ENCODE assay signal across 11 cellular contexts in the genomic region with DNA sequence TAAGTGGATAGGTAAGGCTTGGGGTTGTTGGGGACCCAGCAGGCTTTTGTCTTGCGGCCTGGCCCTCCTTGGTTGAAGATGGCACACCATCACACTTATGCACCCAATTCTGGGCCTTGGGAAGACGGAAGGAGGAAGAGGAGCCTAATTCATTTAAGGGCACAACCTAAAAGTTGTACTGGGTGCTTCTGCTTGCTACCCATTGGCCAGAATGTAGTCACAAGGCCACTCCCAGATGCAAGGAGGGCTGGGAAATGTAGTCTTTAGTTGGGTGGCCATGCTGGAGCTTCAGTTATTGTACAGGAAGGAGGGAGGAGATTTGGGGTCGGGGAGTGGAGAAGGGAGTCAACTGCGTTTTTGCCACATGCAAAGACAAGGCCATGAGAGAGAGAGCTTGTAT.
DNase-seq lines count a peak whose midpoint lies in the region; ATAC-seq and TF ChIP-seq lines count a peak whose summit lies in the region.
"Had no signal": no experiment of that assay in that cellular context is flagged by ENCODE, and none has a peak within 500 bp of the region (broad histone marks: within the 10 kb centered on the region; RNA-seq: fewer than 3 reads in every experiment).

No MANE protein-coding gene starts in this region.

- no peak overlapping the region for H3K4me3 ChIP-seq in fibroblast of the aortic adventitia (ENCODE audit: low read depth, low read length)
- no peak overlapping the region for H3K4me3 ChIP-seq in ovary

- H3K4me1 ChIP-seq in ovary (ENCODE audit: insufficient read depth), result peaks cover 4% of the 10 kb centered on the region

- ATAC-seq in HG02588 (IDR thresholded peaks at IDR 0.05; ENCODE audit: unreplicated experiment) (no peak), GM18498 (IDR thresholded peaks at IDR 0.05; ENCODE audit: unreplicated experiment) (no peak)
- ATAC-seq: natural killer cell had no signal

- H3K27ac ChIP-seq in ovary, result no peak overlapping the region

- TF ChIP-seq CTCF in fibroblast of the aortic adventitia (IDR thresholded peaks at IDR 0.05; ENCODE audit: insufficient read depth, low read length), result no peak
- TF ChIP-seq CTCF in ovary (IDR thresholded peaks at IDR 0.05), result no peak

- H3K27me3 ChIP-seq in ovary, result no peaks in the 10 kb centered on the region

- no peaks in the 10 kb centered on the region for H3K36me3 ChIP-seq in ovary

- intact Hi-C loops in ovary (cut with DNase I), result no loop called here

- in situ Hi-C loops in SK-MEL-5 (cut with HindIII; ENCODE audit: low pct_unique_long_range_greater_than_20kb, low sequenced_read_pairs), result no loop called here

- no peak for TF ChIP-seq POLR2A in ovary (IDR thresholded peaks at IDR 0.05)

- DNase-seq in AG08395 (ENCODE audit: low spot score), result peak; percentile 41
- peak; percentile 20 for DNase-seq in HCEC 1CT
- peak; percentile 55 for DNase-seq in SK-MEL-5 (ENCODE audit: low read depth, low spot score)
- peak; percentile 21 for DNase-seq in fibroblast of the aortic adventitia (ENCODE audit: low read depth)
- no peak for DNase-seq in GDM1 (lab: John Stamatoyannopoulos, UW)
- no peak for DNase-seq in ovary
- DNase-seq: CD4-positive, alpha-beta memory T cell; natural killer cell; NCI-H2107 had no signal

- H3K9me3 ChIP-seq in ovary, result no peaks in the 10 kb centered on the region

- no peak for TF ChIP-seq EP300 in ovary (IDR thresholded peaks at IDR 0.05)

- WGBS in ovary, 3 donors, result 81 to 88% (median 83%) methylated on average over 4 of the region's 4 CpGs

Comparison
In these comparisons a context has a peak if more than half of its experiments do, and no peak if none do; other contexts are left out.
1. DNase-seq: peak in AG08395 (single experiment), HCEC 1CT (single experiment), SK-MEL-5 (single experiment) and fibroblast of the aortic adventitia (single experiment); none in GDM1 (single experiment) and ovary (0 of 5).